In genomic region chr18:154151-154550, GRCh38 we compare ENCODE assay signal across 31 cellular contexts. TPM values are rescaled to one million over a fixed set of nuclear protein-coding genes. Genes with fewer than 3 reads are reported as not detected.
DNase-seq lines count a peak whose midpoint lies in the region; ATAC-seq and TF ChIP-seq lines count a peak whose summit lies in the region.
"Had no signal": no experiment of that assay in that cellular context is flagged by ENCODE, and none has a peak within 500 bp of the region (broad histone marks: within the 10 kb centered on the region; RNA-seq: fewer than 3 reads in every experiment).

No MANE protein-coding gene starts in this region.

- no peak overlapping the region for H3K27ac ChIP-seq in IMR-90 (ENCODE audit: insufficient read depth, low read length)
- H3K27ac ChIP-seq: 22Rv1, adrenal gland, left lung, skin epidermis had no signal

- no peak overlapping the region for H3K23ac ChIP-seq in IMR-90 (ENCODE audit: low read depth, low read length)

- H2AFZ ChIP-seq in IMR-90 (replicated peaks; ENCODE audit: low read length, poor library complexity) = no peak overlapping the region

- peaks cover 4% of the 10 kb centered on the region for H3K27me3 ChIP-seq in IMR-90 (ENCODE audit: control insufficient read depth, insufficient read depth, low read length)
- H3K27me3 ChIP-seq: adrenal gland had no signal

- no peaks in the 10 kb centered on the region for H3K36me3 ChIP-seq in IMR-90 (ENCODE audit: control insufficient read depth, insufficient read depth, low read length)
- H3K36me3 ChIP-seq: adrenal gland, left lung had no signal

- no peak overlapping the region for H3K4ac ChIP-seq in IMR-90 (ENCODE audit: low read depth, low read length)

- H3K56ac ChIP-seq in IMR-90 (ENCODE audit: extremely low read depth, insufficient read depth, low read length) = no peak overlapping the region

- no peak overlapping the region for H3K18ac ChIP-seq in IMR-90 (ENCODE audit: low read depth, low read length)

- WGBS in IMR-90 (ENCODE audit: extremely low coverage in 2 of 2, insufficient read length in 1 of 2), 2 experiments = 46% methylated on average over 3 of the region's 7 CpGs; no CpG with 5 or more reads in 1 of the 2 experiments

- no peak overlapping the region for H3K9ac ChIP-seq in IMR-90 (ENCODE audit: low read depth, low read length)

- H3K4me3 ChIP-seq in IMR-90 (ENCODE audit: insufficient read depth, low read depth, low read length) (no peak overlapping the region), choroid plexus epithelial cell (ENCODE audit: low read depth, low read length) (no peak overlapping the region), skeletal muscle cell (ENCODE audit: low read depth, low read length) (no peak overlapping the region)
- H3K4me3 ChIP-seq: adrenal gland, left lung, skin epidermis had no signal

- H2AK9ac ChIP-seq in IMR-90 (replicated peaks; ENCODE audit: low read depth, low read length, poor library complexity) = no peak overlapping the region

- H4K20me1 ChIP-seq in IMR-90 (ENCODE audit: insufficient read depth, low read length) = no peaks in the 10 kb centered on the region

- no peak overlapping the region for H3K14ac ChIP-seq in IMR-90 (replicated peaks; ENCODE audit: low read depth, low read length)

- no peak overlapping the region for H4K5ac ChIP-seq in IMR-90 (ENCODE audit: low read depth, low read length)

- no peak for TF ChIP-seq CTCF in IMR-90 (conservative IDR thresholded peaks at IDR 0.05; ENCODE audit: low read depth, low read length)
- no peak for TF ChIP-seq CTCF in choroid plexus epithelial cell (conservative IDR thresholded peaks at IDR 0.05; ENCODE audit: low read depth, low read length)

- dilution Hi-C loops in IMR-90 (cut with HindIII; ENCODE audit: low sequenced_read_pairs, unreplicated experiment) = no loop called here

- H3K4me2 ChIP-seq in IMR-90 (ENCODE audit: low read depth, low read length) = no peak overlapping the region

- intact Hi-C loops in IMR-90 (cut with micrococcal nuclease) = no loop called here

- peaks cover 0 to 5% of the 10 kb centered on the region in 2 experiments; a peak in 2 of 4 replicates for H3K79me1 ChIP-seq in IMR-90 (ENCODE audit: low read depth in 1 of 2, low read length in 2 of 2)

- POLR2A ChIA-PET in IMR-90 (lab: Charles Lee; ENCODE audit: unreplicated experiment) = no interaction called here

- CTCF ChIA-PET in IMR-90 (lab: Yijun Ruan, JAX) = no interaction called here

- no peaks in the 10 kb centered on the region for H3K4me1 ChIP-seq in IMR-90 (ENCODE audit: control insufficient read depth, insufficient read depth, low read length)

- no peak overlapping the region for H2BK20ac ChIP-seq in IMR-90 (ENCODE audit: low read depth, low read length)

- no peak for ATAC-seq in IMR-90 (ENCODE audit: low read depth)
- ATAC-seq: CD8-positive, alpha-beta T cell; esophagus mucosa; HCT116; left lung; SK-N-SH treated with all-trans-retinoic acid at 6 μM for 48 hours; stimulated activated naive B cell treated with anti-CD40 and anti-IgM and Interleukin-4, amounts not matched to agents 10 μg/mL and 1 μg/mL and 100 μg/mL, for 72 hours had no signal

- TF ChIP-seq POLR2A in IMR-90 (IDR thresholded peaks at IDR 0.05; ENCODE audit: low read depth, low read length) = no peak

- H4K8ac ChIP-seq in IMR-90 (ENCODE audit: low read depth in 2 of 2, low read length in 2 of 2) = no peak overlapping the region

- H4K91ac ChIP-seq in IMR-90 (ENCODE audit: insufficient read depth, low read depth, low read length) = no peak overlapping the region

- no peak overlapping the region for H2AK5ac ChIP-seq in IMR-90 (ENCODE audit: low read depth, low read length)

- DNase-seq in DMS 273 (lab: John Stamatoyannopoulos, UW; ENCODE audit: unreplicated experiment) (peak; percentile 7), DMS 273 treated with DMSO at 0.1 percent for 48 hours (lab: John Stamatoyannopoulos, UW) (no peak), IMR-90 (peak; percentile 29), choroid plexus epithelial cell (ENCODE audit: low read depth) (peak; percentile 53), skeletal muscle cell (ENCODE audit: low read depth) (peak; percentile 1), C1 segment of cervical spinal cord (lab: John Stamatoyannopoulos, UW) (no peak), activated T-cell treated with anti-CD3 and anti-CD28 coated beads for 4 hours (no peak), kidney glomerular epithelial cell (lab: John Stamatoyannopoulos, UW) (no peak)
- DNase-seq: activated CD4-positive, alpha-beta memory T cell treated with anti-CD3 and anti-CD28 coated beads, Interleukin-2, amount 10 ng/mL, durations not matched to agents 7 days and 5 days; activated CD4-positive, CD25-positive, alpha-beta regulatory T cell treated with anti-CD3 and anti-CD28 coated beads, Interleukin-2, amount 50 U/mL, for 72 hours; activated CD8-positive, alpha-beta memory T cell treated with anti-CD3 and anti-CD28 coated beads, Interleukin-2, amount 50 U/mL, for 4 hours; activated naive CD4-positive, alpha-beta T cell treated with anti-CD3 and anti-CD28 coated beads, Interleukin-2, amount 10 ng/mL, durations not matched to agents 7 days and 5 days; adrenal gland; AML-193; CD8-positive, alpha-beta T cell; dermis blood vessel endothelial cell; GDM1; left lung; mesenchymal stem cell; NCI-H1048; NCI-H2107; NCI-H446; OCI-M1; stimulated activated naive B cell treated with anti-CD40 and anti-IgM and Interleukin-4, amounts not matched to agents 10 μg/mL and 1 μg/mL and 100 μg/mL, for 72 hours; substantia nigra; trophoblast cell had no signal

- H2BK15ac ChIP-seq in IMR-90 (ENCODE audit: low read depth, low read length) = no peak overlapping the region

- no peak for TF ChIP-seq RAD21 in IMR-90 (IDR thresholded peaks at IDR 0.05; ENCODE audit: low read length)

- no peak overlapping the region for H2BK5ac ChIP-seq in IMR-90 (ENCODE audit: low read depth, low read length, poor library complexity, severe bottlenecking)

- BruUV-seq in IMR-90 (replicated peaks; lab: Mats Ljungman, UMichigan) = no TSS peak

- in situ Hi-C loops in IMR-90 (cut with MboI; ENCODE audit: low sequenced_read_pairs) = no loop called here

- H2BK120ac ChIP-seq in IMR-90 (ENCODE audit: low read depth, low read length) = no peak overlapping the region

- H3K9me3 ChIP-seq in IMR-90 (ENCODE audit: control insufficient read depth, insufficient read depth, low read length) = no peaks in the 10 kb centered on the region
- H3K9me3 ChIP-seq: adrenal gland, left lung had no signal

- no peaks in the 10 kb centered on the region for H3K9me1 ChIP-seq in IMR-90 (ENCODE audit: insufficient read depth, low read length)

TF ChIP-seq in IMR-90, 13 proteins besides CTCF, POLR2A, EP300 and RAD21:
- no peak for TF ChIP-seq USF2 (IDR thresholded peaks at IDR 0.05; ENCODE audit: low read depth, low read length)
- no peak for TF ChIP-seq CEBPB (IDR thresholded peaks at IDR 0.05; ENCODE audit: low read depth, low read length)
- no peak for TF ChIP-seq MAFK (IDR thresholded peaks at IDR 0.05; ENCODE audit: low read depth, low read length)
- TF ChIP-seq MXI1 (IDR thresholded peaks at IDR 0.05; ENCODE audit: borderline replicate concordance, low read depth, low read length) = no peak
- TF ChIP-seq FOS (IDR thresholded peaks at IDR 0.05; ENCODE audit: low read depth, low read length) = no peak
- TF ChIP-seq MAZ (IDR thresholded peaks at IDR 0.05; ENCODE audit: borderline replicate concordance, low read depth, low read length) = no peak
- no peak for TF ChIP-seq RFX5 (IDR thresholded peaks at IDR 0.05; ENCODE audit: low read depth, low read length)
- no peak for TF ChIP-seq BHLHE40 (IDR thresholded peaks at IDR 0.05; ENCODE audit: low read depth, low read length)
- no peak for TF ChIP-seq RCOR1 (IDR thresholded peaks at IDR 0.05; ENCODE audit: insufficient replicate concordance, low read length)
TF ChIP-seq in IMR-90: peak in this region for 0.

RNA-seq across cellular contexts. Expression of gene USP14, which starts 4.2 kb away (rescaled TPM):
- 11.5 and 25.8 TPM in 2 replicates for total RNA-seq in IMR-90 (2012; rRNA removed)
- polyA plus RNA-seq in IMR-90 (2012; rRNA removed) = 26.7 and 32.4 TPM in 2 replicates
- 5.0 and 6.3 TPM in 2 replicates for polyA plus RNA-seq in IMR-90 (2012; cell fraction: cytosol; rRNA removed)
- polyA plus RNA-seq in IMR-90 (2012; cell fraction: nucleus; rRNA removed; ENCODE audit: low replicate concordance) = 4.2 and 22.0 TPM in 2 replicates

Comparison
In these comparisons a context has a peak if more than half of its experiments do, and no peak if none do; other contexts are left out.
1. DNase-seq: peak in DMS 273 (single experiment), IMR-90 (single experiment), choroid plexus epithelial cell (single experiment) and skeletal muscle cell (single experiment); none in DMS 273 treated with DMSO at 0.1 percent for 48 hours (single experiment), C1 segment of cervical spinal cord (0 of 14), activated T-cell treated with anti-CD3 and anti-CD28 coated beads for 4 hours (single experiment) and kidney glomerular epithelial cell (single experiment).